In genomic region chrX:107450823-107451509, GRCh38 we compare ENCODE assay signal across 10 cellular contexts. TPM values are rescaled to one million over a fixed set of nuclear protein-coding genes. Genes with fewer than 3 reads are reported as not detected.
DNase-seq lines count a peak whose midpoint lies in the region; ATAC-seq, FAIRE-seq and TF ChIP-seq lines count a peak whose summit lies in the region.
"Had no signal": no experiment of that assay in that cellular context is flagged by ENCODE, and none has a peak within 500 bp of the region (broad histone marks: within the 10 kb centered on the region; RNA-seq: fewer than 3 reads in every experiment).

No MANE protein-coding gene starts in this region.

- in situ Hi-C loops in KBM-7 (cut with MboI; ENCODE audit: low pct_unique_long_range_greater_than_20kb, low sequenced_read_pairs): no loop called here
- in situ Hi-C loops in K562 (cut with MboI): no loop called here

- no peaks in the 10 kb centered on the region for H3K9me1 ChIP-seq in K562 (ENCODE audit: control insufficient read depth, insufficient read depth, low read length)

- no peak overlapping the region for H3K18ac ChIP-seq in neuronal stem cell (ENCODE audit: low read length)

- H3K4me1 ChIP-seq in K562 (replicated peaks in 1 of 2; ENCODE audit: control insufficient read depth in 2 of 2, insufficient read depth in 2 of 2, low read length in 2 of 2): peaks cover 0 to 9% of the 10 kb centered on the region in 2 experiments; a peak in 2 of 5 replicates
- peaks cover 6 to 12% of the 10 kb centered on the region in 2 donors for H3K4me1 ChIP-seq in neuronal stem cell (ENCODE audit: control insufficient read depth in 2 of 2, insufficient read depth in 1 of 2, low read depth in 1 of 2, low read length in 2 of 2)
- peaks cover 0 to 3% of the 10 kb centered on the region in 2 donors for H3K4me1 ChIP-seq in kidney (ENCODE audit: control insufficient read depth in 1 of 2, insufficient read depth in 1 of 2, low read depth in 1 of 2, low read length in 2 of 2)

- H2AK5ac ChIP-seq in neuronal stem cell (ENCODE audit: low read depth, low read length): no peak overlapping the region

- CTCF ChIA-PET in K562 (lab: Yijun Ruan, JAX; ENCODE audit: low intra/inter-chr PET ratio): interaction anchor here (0.6 kb wide), 1 partner anchor 11 kb away, joined by 3 read pairs; no protein-coding TSS in a partner anchor

- H4K91ac ChIP-seq in neuronal stem cell (ENCODE audit: low read depth, low read length, poor library complexity): no peak overlapping the region

- no peak overlapping the region for H4K8ac ChIP-seq in neuronal stem cell (ENCODE audit: low read depth, low read length)

- intact Hi-C loops in K562 (cut with micrococcal nuclease) (no loop called here), kidney (cut with DNase I) (no loop called here)

- WGBS in K562 (ENCODE audit: insufficient coverage, low coverage, missing lambda C conversion rate): 12% methylated on average over 11 of the region's 19 CpGs
- no CpG with 5 or more reads among the region's 19 CpGs for WGBS in neuronal stem cell (ENCODE audit: extremely low coverage in 2 of 2, insufficient read length in 2 of 2, insufficient replicate concordance in 1 of 2), 2 donors

- H3K4ac ChIP-seq in neuronal stem cell (ENCODE audit: low read length): no peak overlapping the region

- H2AFZ ChIP-seq in K562 (ENCODE audit: low read depth, low read length) (no peak overlapping the region), neuronal stem cell (ENCODE audit: low read length) (no peak overlapping the region)

- H3K27me3 ChIP-seq in K562 (ENCODE audit: control insufficient read depth in 2 of 2, insufficient read depth in 2 of 2, low read length in 2 of 2): peaks cover 2 to 25% of the 10 kb centered on the region in 2 experiments; a peak in 3 of 5 replicates
- peaks cover 0 to 5% (median 0%) of the 10 kb centered on the region in 3 experiments for H3K27me3 ChIP-seq in neuronal stem cell (ENCODE audit: control insufficient read depth in 3 of 3, insufficient read depth in 3 of 3, low read depth in 1 of 3, low read length in 3 of 3)

- DNase-seq in NCI-H146 (lab: John Stamatoyannopoulos, UW) (peak; percentile 13), NCI-H146 treated with DMSO at 0.1 percent for 48 hours (lab: John Stamatoyannopoulos, UW; ENCODE audit: unreplicated experiment) (no peak), KBM-7 (peak; percentile 56), K562 (ENCODE audit: extremely low read depth in 1 of 4, low spot score in 3 of 4) (peak; percentile 16 to 37 (median 30)), neuronal stem cell (ENCODE audit: low spot score) (peak; percentile 46), kidney (no peak), middle frontal gyrus (ENCODE audit: extremely low spot score, low spot score) (no peak)

- no peak overlapping the region for H2BK12ac ChIP-seq in neuronal stem cell (ENCODE audit: low read length)

- no peak overlapping the region for H2BK15ac ChIP-seq in neuronal stem cell (ENCODE audit: low read length)

- H3K23ac ChIP-seq in neuronal stem cell (ENCODE audit: low read depth, low read length, poor library complexity): no peak overlapping the region

- no peak overlapping the region for H3K4me2 ChIP-seq in K562 (ENCODE audit: insufficient read depth, low read length)
- peak overlapping the region; percentile 73 for H3K4me2 ChIP-seq in neuronal stem cell (ENCODE audit: insufficient read depth, low read length, poor library complexity, severe bottlenecking)

- H2BK5ac ChIP-seq in neuronal stem cell (ENCODE audit: low read length): no peak overlapping the region

- TF ChIP-seq EP300 in K562 (IDR thresholded peaks at IDR 0.05; ENCODE audit: low read length): no peak

- no peak overlapping the region for H2BK120ac ChIP-seq in neuronal stem cell (ENCODE audit: low read depth, low read length)

- FAIRE-seq in K562 (lab: Jason Lieb, UNC) (no peak), kidney (lab: Jason Lieb, UNC) (no peak)
- FAIRE-seq: bronchial epithelial cell had no signal

- H3K27ac ChIP-seq in K562 (ENCODE audit: extremely low read depth, low read depth, low read length) (no peak overlapping the region), neuronal stem cell (replicated peaks; ENCODE audit: low read length) (no peak overlapping the region), kidney (ENCODE audit: low read depth in 2 of 2, low read length in 2 of 2) (no peak overlapping the region)

- H3K4me3 ChIP-seq in K562: no peak overlapping the region
- peak overlapping the region; percentile 53 to 76 for H3K4me3 ChIP-seq in neuronal stem cell (ENCODE audit: low read length in 2 of 2)
- H3K4me3 ChIP-seq in kidney (ENCODE audit: low read length in 2 of 2): no peak overlapping the region

- no peaks in the 10 kb centered on the region for H4K20me1 ChIP-seq in K562 (replicated peaks; ENCODE audit: control insufficient read depth, insufficient read depth, low read length)

- no peaks in the 10 kb centered on the region for H3K79me1 ChIP-seq in neuronal stem cell (ENCODE audit: low read depth, low read length)

- no TSS peak for BruUV-seq in K562 (replicated peaks; lab: Mats Ljungman, UMichigan)

- POLR2A ChIA-PET in K562 (lab: Yijun Ruan, JAX): interaction anchor here (0.6 to 0.7 kb wide), 2 partner anchors 23 to 199 kb away, joined by 4 read pairs; no protein-coding TSS in a partner anchor

- no peak overlapping the region for H3K9ac ChIP-seq in K562 (ENCODE audit: insufficient read depth in 1 of 2, low read depth in 2 of 2, low read length in 2 of 2)
- no peak overlapping the region for H3K9ac ChIP-seq in neuronal stem cell (ENCODE audit: low read depth, low read length, poor library complexity)
- no peak overlapping the region for H3K9ac ChIP-seq in kidney (ENCODE audit: low read length in 2 of 2)

- no peaks in the 10 kb centered on the region for H3K79me2 ChIP-seq in K562 (ENCODE audit: control insufficient read depth, insufficient read depth, low read length)

- TF ChIP-seq CTCF in K562 (IDR thresholded peaks at IDR 0.05 in 2 of 3, conservative IDR thresholded peaks at IDR 0.05 in 1 of 3; ENCODE audit: insufficient read depth in 2 of 3, low read depth in 1 of 3, low read length in 3 of 3) (peak in 2 of 3 experiments; percentile 28 to 48; a peak in 4 of 6 replicates), kidney (IDR thresholded peaks at IDR 0.05; ENCODE audit: borderline replicate concordance, extremely low read depth, insufficient read depth) (no peak)

- H3K9me3 ChIP-seq in K562 (replicated peaks; ENCODE audit: control insufficient read depth, insufficient read depth, low read depth, low read length) (no peaks in the 10 kb centered on the region), neuronal stem cell (replicated peaks in 1 of 2; ENCODE audit: control insufficient read depth in 2 of 2, insufficient read depth in 1 of 2, low read depth in 1 of 2, low read length in 2 of 2) (no peaks in the 10 kb centered on the region), kidney (ENCODE audit: control insufficient read depth in 1 of 2, low read length in 2 of 2) (no peaks in the 10 kb centered on the region)

- no peaks in the 10 kb centered on the region for H3K36me3 ChIP-seq in K562 (ENCODE audit: control insufficient read depth, insufficient read depth, low read length)
- no peaks in the 10 kb centered on the region for H3K36me3 ChIP-seq in neuronal stem cell (replicated peaks in 1 of 2; ENCODE audit: control insufficient read depth in 2 of 2, insufficient read depth in 2 of 2, low read length in 2 of 2)
- no peaks in the 10 kb centered on the region for H3K36me3 ChIP-seq in kidney (ENCODE audit: control insufficient read depth in 1 of 2, insufficient read depth in 2 of 2, low read length in 2 of 2)

- no peak for TF ChIP-seq RAD21 in K562 (CRISPR knock-in tag; conservative IDR thresholded peaks at IDR 0.05 in 1 of 2, IDR thresholded peaks at IDR 0.05 in 1 of 2)

- no peak for TF ChIP-seq POLR2A in K562 (conservative IDR thresholded peaks at IDR 0.05)

- ATAC-seq in K562 (peak; percentile 86), GM19395 (IDR thresholded peaks at IDR 0.05; ENCODE audit: unreplicated experiment) (no peak)

- no peak overlapping the region for H3K14ac ChIP-seq in neuronal stem cell (ENCODE audit: low read length)

TF ChIP-seq in K562, 482 proteins besides CTCF, POLR2A, EP300 and RAD21 (continues in another document):
- TF ChIP-seq ILF3 (IDR thresholded peaks at IDR 0.05; ENCODE audit: borderline replicate concordance) (no peak), ZKSCAN8 (CRISPR knock-in tag; IDR thresholded peaks at IDR 0.05) (no peak), C11orf30 (IDR thresholded peaks at IDR 0.05; ENCODE audit: low read depth) (no peak)

RNA-seq across cellular contexts. Expression of gene FRMPD3, which starts 1.5 kb away (rescaled TPM):
- total RNA-seq in K562 (2011; cell fraction: chromatin; rRNA removed; ENCODE audit: low replicate concordance): not detected in 2 replicates
- total RNA-seq in K562 (2011; cell fraction: nucleolus; rRNA removed): not detected in 2 replicates
- not detected in 2 replicates for total RNA-seq in K562 (2011; cell fraction: nucleoplasm; rRNA removed)
- total RNA-seq in K562 (2014; rRNA removed): not detected in 2 replicates
- not detected in 2 replicates for total RNA-seq in K562 (2014; rRNA removed; fragmentation: Illumina TruSeq; extraction: Trizol)
- total RNA-seq in K562 (2015; rRNA removed; fragmentation: Illumina TruSeq; extraction: Trizol): not detected in 2 replicates
- not detected in 2 replicates for total RNA-seq in K562 (2021)
- not detected in 2 replicates for polyA plus RNA-seq in K562 (2011; rRNA removed)
- not detected in 2 replicates for polyA plus RNA-seq in K562 (2011; cell fraction: cytosol; rRNA removed)
- not detected in 2 replicates for polyA plus RNA-seq in K562 (2011; cell fraction: nucleus; rRNA removed)
- not detected in 2 replicates for polyA plus RNA-seq in K562 (2012)
- polyA plus RNA-seq in K562 (2014; fragmentation: Illumina TruSeq; extraction: Trizol): not detected in 2 replicates
- not detected for polyA plus RNA-seq in K562 (2014; fragmentation: Nextera tagmentation; extraction: Ambion mirVana)
- polyA plus RNA-seq in K562 (2014; rRNA removed): not detected in 2 replicates
- polyA minus RNA-seq in K562 (2011; rRNA and poly(A)+ RNA removed): not detected in 2 replicates
- polyA minus RNA-seq in K562 (2011; cell fraction: cytosol; rRNA and poly(A)+ RNA removed): not detected in 2 replicates
- polyA minus RNA-seq in K562 (2011; cell fraction: nucleus; rRNA and poly(A)+ RNA removed): not detected in 2 replicates
- polyA plus RNA-seq in neuronal stem cell (2013, experiment 1 of 2): 0.39 TPM
- polyA plus RNA-seq in neuronal stem cell (2013, experiment 2 of 2): 0.39 TPM
- 0.25 TPM for total RNA-seq in kidney
- not detected for polyA plus RNA-seq in kidney (ENCODE audit: insufficient read depth, low read depth, low replicate concordance)
- total RNA-seq: bronchial epithelial cell, RPMI7951 had no signal

Comparison
In these comparisons a context has a peak if more than half of its experiments do, and no peak if none do; other contexts are left out.
1. DNase-seq: peak in NCI-H146 (single experiment), KBM-7 (single experiment), K562 (4 of 4) and neuronal stem cell (single experiment); none in NCI-H146 treated with DMSO at 0.1 percent for 48 hours (single experiment), kidney (single experiment) and middle frontal gyrus (single experiment).
2. H3K4me3 ChIP-seq: peak in neuronal stem cell (2 of 2); none in K562 (single experiment) and kidney (0 of 2).